ENCODE assay signal across 1 cellular context in the genomic region with DNA sequence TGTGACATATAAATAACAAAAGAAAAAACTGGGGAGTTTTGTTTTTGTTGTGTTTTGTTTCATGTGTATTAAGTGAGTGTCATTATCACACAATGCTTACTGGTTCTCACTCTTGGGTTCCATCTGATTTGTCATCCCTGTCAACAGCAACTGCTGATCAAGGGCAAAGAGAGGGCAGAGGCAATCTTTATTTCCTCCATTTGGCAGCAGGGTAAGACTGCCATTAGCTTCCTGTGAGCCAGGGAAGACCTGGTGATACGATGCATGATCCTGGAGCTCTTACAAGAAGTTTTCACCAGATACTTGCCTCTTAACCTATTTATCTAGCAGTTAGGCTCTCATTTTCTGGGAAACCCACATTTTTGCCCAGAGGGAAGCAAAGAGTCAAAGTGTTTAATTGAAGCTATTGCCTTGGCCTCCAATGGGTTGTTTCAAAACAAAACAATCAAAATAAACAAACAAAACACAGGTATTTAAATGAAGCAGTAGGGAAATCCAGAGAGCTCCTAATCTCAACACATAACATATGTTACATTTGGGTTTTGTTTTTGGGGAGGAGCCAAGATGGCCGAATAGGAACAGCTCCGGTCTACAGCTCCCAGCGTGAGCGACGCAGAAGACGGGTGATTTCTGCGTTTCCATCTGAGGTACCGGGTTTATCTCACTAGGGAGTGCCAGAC.
A peak's percentile ranks its signal among the peaks of the same experiment; 100 is the strongest.
TF ChIP-seq lines count a peak whose summit lies in the region.

No MANE protein-coding gene starts in this region.

TF ChIP-seq in HEK293, 187 proteins besides CTCF, POLR2A, EP300 and RAD21 (continued from another document):
- TF ChIP-seq ZSCAN16 (tag by site-specific recombination; IDR thresholded peaks at IDR 0.05) (no peak), ZNF211 (tag by site-specific recombination; IDR thresholded peaks at IDR 0.05; ENCODE audit: low read depth) (no peak), ZNF132 (tag by site-specific recombination; IDR thresholded peaks at IDR 0.05; ENCODE audit: borderline replicate concordance) (no peak), GLIS1 (tag by site-specific recombination; IDR thresholded peaks at IDR 0.05) (no peak), ZNF580 (tag by site-specific recombination; IDR thresholded peaks at IDR 0.05) (no peak), ZBTB17 (tag by site-specific recombination; IDR thresholded peaks at IDR 0.05) (peak; percentile 48; the same call in 1 of the 2 replicates), ZNF768 (tag by site-specific recombination; IDR thresholded peaks at IDR 0.05) (no peak), ZNF785 (tag by site-specific recombination; IDR thresholded peaks at IDR 0.05) (no peak), ZNF776 (tag by site-specific recombination; IDR thresholded peaks at IDR 0.05; ENCODE audit: borderline replicate concordance) (no peak), ZNF341 (tag by site-specific recombination; IDR thresholded peaks at IDR 0.05; ENCODE audit: low read depth) (peak; percentile 42), ZNF157 (tag by site-specific recombination; IDR thresholded peaks at IDR 0.05) (no peak), ZNF548 (tag by site-specific recombination; IDR thresholded peaks at IDR 0.05) (no peak), ZNF837 (tag by site-specific recombination; IDR thresholded peaks at IDR 0.05) (no peak), SETDB1 (IDR thresholded peaks at IDR 0.05; ENCODE audit: insufficient read length, low read length) (peak; percentile 10)
- TF ChIP-seq, protein P1, sequence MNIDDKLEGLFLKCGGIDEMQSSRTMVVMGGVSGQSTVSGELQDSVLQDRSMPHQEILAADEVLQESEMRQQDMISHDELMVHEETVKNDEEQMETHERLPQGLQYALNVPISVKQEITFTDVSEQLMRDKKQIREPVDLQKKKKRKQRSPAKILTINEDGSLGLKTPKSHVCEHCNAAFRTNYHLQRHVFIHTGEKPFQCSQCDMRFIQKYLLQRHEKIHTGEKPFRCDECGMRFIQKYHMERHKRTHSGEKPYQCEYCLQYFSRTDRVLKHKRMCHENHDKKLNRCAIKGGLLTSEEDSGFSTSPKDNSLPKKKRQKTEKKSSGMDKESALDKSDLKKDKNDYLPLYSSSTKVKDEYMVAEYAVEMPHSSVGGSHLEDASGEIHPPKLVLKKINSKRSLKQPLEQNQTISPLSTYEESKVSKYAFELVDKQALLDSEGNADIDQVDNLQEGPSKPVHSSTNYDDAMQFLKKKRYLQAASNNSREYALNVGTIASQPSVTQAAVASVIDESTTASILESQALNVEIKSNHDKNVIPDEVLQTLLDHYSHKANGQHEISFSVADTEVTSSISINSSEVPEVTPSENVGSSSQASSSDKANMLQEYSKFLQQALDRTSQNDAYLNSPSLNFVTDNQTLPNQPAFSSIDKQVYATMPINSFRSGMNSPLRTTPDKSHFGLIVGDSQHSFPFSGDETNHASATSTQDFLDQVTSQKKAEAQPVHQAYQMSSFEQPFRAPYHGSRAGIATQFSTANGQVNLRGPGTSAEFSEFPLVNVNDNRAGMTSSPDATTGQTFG (tag by site-specific recombination; IDR thresholded peaks at IDR 0.05; ENCODE audit: borderline replicate concordance), result no peak
